Comparison of ENCODE assay signal across 1 cellular context in genomic region chr11:62654297-62654696, GRCh38.
TF ChIP-seq lines count a peak whose summit lies in the region.

No MANE protein-coding gene starts in this region.

TF ChIP-seq in GM12878, 131 proteins besides CTCF, POLR2A, EP300 and RAD21:
- TF ChIP-seq, protein P1, sequence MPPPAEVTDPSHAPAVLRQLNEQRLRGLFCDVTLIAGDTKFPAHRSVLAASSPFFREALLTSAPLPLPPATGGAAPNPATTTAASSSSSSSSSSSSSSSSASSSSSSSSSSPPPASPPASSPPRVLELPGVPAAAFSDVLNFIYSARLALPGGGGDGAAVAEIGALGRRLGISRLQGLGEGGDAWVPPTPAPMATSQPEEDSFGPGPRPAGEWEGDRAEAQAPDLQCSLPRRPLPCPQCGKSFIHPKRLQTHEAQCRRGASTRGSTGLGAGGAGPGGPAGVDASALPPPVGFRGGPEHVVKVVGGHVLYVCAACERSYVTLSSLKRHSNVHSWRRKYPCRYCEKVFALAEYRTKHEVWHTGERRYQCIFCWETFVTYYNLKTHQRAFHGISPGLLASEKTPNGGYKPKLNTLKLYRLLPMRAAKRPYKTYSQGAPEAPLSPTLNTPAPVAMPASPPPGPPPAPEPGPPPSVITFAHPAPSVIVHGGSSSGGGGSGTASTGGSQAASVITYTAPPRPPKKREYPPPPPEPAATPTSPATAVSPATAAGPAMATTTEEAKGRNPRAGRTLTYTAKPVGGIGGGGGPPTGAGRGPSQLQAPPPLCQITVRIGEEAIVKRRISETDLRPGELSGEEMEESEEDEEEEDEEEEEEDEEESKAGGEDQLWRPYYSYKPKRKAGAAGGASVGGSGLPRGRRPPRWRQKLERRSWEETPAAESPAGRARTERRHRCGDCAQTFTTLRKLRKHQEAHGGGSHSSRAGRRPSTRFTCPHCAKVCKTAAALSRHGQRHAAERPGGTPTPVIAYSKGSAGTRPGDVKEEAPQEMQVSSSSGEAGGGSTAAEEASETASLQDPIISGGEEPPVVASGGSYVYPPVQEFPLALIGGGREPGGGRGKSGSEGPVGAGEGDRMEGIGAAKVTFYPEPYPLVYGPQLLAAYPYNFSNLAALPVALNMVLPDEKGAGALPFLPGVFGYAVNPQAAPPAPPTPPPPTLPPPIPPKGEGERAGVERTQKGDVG (CRISPR knock-in tag; IDR thresholded peaks at IDR 0.05): no peak
